21 cellular contexts compared by ENCODE assay signal in the genomic region with DNA sequence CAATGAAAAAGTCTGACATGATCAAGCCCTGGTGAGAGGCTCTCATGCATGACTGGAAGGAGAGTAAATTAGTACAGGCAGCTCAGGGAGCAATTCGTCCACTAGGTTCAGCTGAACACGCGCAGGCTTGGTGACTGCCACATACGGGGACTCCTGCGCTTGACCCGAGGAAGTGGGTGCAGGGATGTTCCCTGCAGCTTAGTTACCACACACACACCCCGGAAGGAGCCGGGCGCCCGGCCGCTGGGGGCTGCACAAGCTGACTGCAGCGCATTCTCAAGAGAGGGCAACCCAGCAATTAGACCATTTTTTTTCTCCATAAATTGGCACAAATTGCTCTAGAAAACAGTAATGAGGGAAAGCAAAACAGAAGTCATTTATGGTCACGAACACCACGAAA. TPM values are rescaled to one million over a fixed set of nuclear protein-coding genes. Genes with fewer than 3 reads are reported as not detected.
"Had no signal": no experiment of that assay in that cellular context is flagged by ENCODE, and none has a peak within 500 bp of the region (broad histone marks: within the 10 kb centered on the region; RNA-seq: fewer than 3 reads in every experiment).

No MANE protein-coding gene starts in this region.

- DNase-seq: activated CD4-positive, alpha-beta T cell treated with anti-CD3 and anti-CD28 coated beads, Interleukin-2, amount 10 ng/mL, durations not matched to agents 24 days and 14 days; activated CD8-positive, alpha-beta T cell treated with anti-CD3 and anti-CD28 coated beads, Interleukin-2, amount 10 ng/mL, durations not matched to agents 7 days and 5 days; activated naive CD4-positive, alpha-beta T cell treated with Interleukin-2 at 50 U/mL for 16 hours; activated naive CD8-positive, alpha-beta T cell treated with anti-CD3 and anti-CD28 coated beads for 36 hours; cortex of kidney; heart right ventricle; naive B cell; right cardiac atrium; stimulated activated CD4-positive, alpha-beta T cell treated with anti-CD3 and anti-CD28 coated beads, Interleukin-15, amount 100 ng/mL, for 24 hours; stimulated activated CD4-positive, alpha-beta T cell treated with anti-CD3 and anti-CD28 coated beads, Interleukin-2, amount 100 ng/mL, for 48 hours; stimulated activated CD8-positive, alpha-beta memory T cell treated with anti-CD3 and anti-CD28 coated beads, Interleukin-4, amount 100 ng/mL, for 48 hours; stimulated activated naive B cell treated with anti-CD40 and anti-IgM and Interleukin-4, amounts not matched to agents 10 μg/mL and 1 μg/mL and 100 μg/mL, for 72 hours; T-helper 9 cell; testis; trophoblast cell; uterus had no signal

- ATAC-seq: activated CD8-positive, alpha-beta T cell treated with anti-CD3 and anti-CD28 coated beads, Interleukin-2, amount 10 ng/mL, durations not matched to agents 7 days and 5 days; activated T-helper 17 cell treated with anti-CD3 and anti-CD28 coated beads, Interleukin-2, amount 50 U/mL, for 72 hours; heart right ventricle; left lobe of liver; right cardiac atrium; stimulated activated naive B cell treated with anti-CD40 and anti-IgM and Interleukin-4, amounts not matched to agents 10 μg/mL and 1 μg/mL and 100 μg/mL, for 72 hours had no signal

RNA-seq across cellular contexts. Expression of a gene that starts 41.4 kb away (rescaled TPM):
- total RNA-seq: activated CD8-positive, alpha-beta T cell treated with anti-CD3 and anti-CD28 coated beads, Interleukin-2, amount 10 ng/mL, durations not matched to agents 7 days and 5 days; fibroblast of villous mesenchyme; kidney epithelial cell; T-helper 1 cell treated with Interleukin-12 subunit alpha and Interleukin-12 subunit beta and Interleukin-4 antibody, amounts not matched to agents 30 ng/mL and 1 ng/mL, for 36 hours had no signal
